ENCODE assay signal across 21 cellular contexts in genomic region chr2:177771191-177771590, GRCh38.
"Had no signal": no experiment of that assay in that cellular context is flagged by ENCODE, and none has a peak within 500 bp of the region (broad histone marks: within the 10 kb centered on the region; RNA-seq: fewer than 3 reads in every experiment).

No MANE protein-coding gene starts in this region.

- H3K27ac Mint-ChIP-seq: activated CD8-positive, alpha-beta memory T cell treated with anti-CD3 and anti-CD28 coated beads, Interleukin-2, amount 10 ng/mL, durations not matched to agents 7 days and 5 days; activated naive CD4-positive, alpha-beta T cell treated with anti-CD3 and anti-CD28 coated beads, Interleukin-2, amount 50 U/mL, for 72 hours; activated T-cell treated with anti-CD3 and anti-CD28 coated beads, Interleukin-2, amount 50 U/mL, for 24 hours; naive B cell had no signal

- FAIRE-seq: endometrium, TTC549 had no signal

- H3K27me3 ChIP-seq: esophagus squamous epithelium, heart right ventricle, testis, upper lobe of right lung had no signal

- H3K4me3 ChIP-seq: esophagus squamous epithelium, heart right ventricle, lower lobe of right lung, testis, upper lobe of right lung had no signal

- H3K4me1 Mint-ChIP-seq: naive B cell had no signal

- H3K4me3 Mint-ChIP-seq: activated CD8-positive, alpha-beta memory T cell treated with anti-CD3 and anti-CD28 coated beads, Interleukin-2, amount 10 ng/mL, durations not matched to agents 7 days and 5 days; activated T-cell treated with anti-CD3 and anti-CD28 coated beads, Interleukin-2, amount 50 U/mL, for 24 hours; naive B cell had no signal

- H3K27ac ChIP-seq: esophagus squamous epithelium, heart right ventricle, lower lobe of right lung, testis, upper lobe of right lung had no signal

- H3K4me1 ChIP-seq: esophagus squamous epithelium, heart right ventricle, lower lobe of right lung, testis, upper lobe of right lung had no signal

- H3K9me3 Mint-ChIP-seq: activated naive CD4-positive, alpha-beta T cell treated with anti-CD3 and anti-CD28 coated beads, Interleukin-2, amount 50 U/mL, for 72 hours; activated T-cell treated with anti-CD3 and anti-CD28 coated beads, Interleukin-2, amount 50 U/mL, for 24 hours had no signal

- H3K36me3 ChIP-seq: esophagus squamous epithelium, heart right ventricle, lower lobe of right lung, upper lobe of right lung had no signal

- H3K9me3 ChIP-seq: esophagus squamous epithelium, lower lobe of right lung, testis, upper lobe of right lung had no signal

- DNase-seq: activated CD4-positive, alpha-beta T cell treated with anti-CD3 and anti-CD28 coated beads, Interleukin-2, amount 50 U/mL, for 4 hours; activated CD8-positive, alpha-beta memory T cell treated with anti-CD3 and anti-CD28 coated beads, Interleukin-2, amount 10 ng/mL, durations not matched to agents 7 days and 5 days; activated effector memory CD4-positive, alpha-beta T cell treated with anti-CD3 and anti-CD28 coated beads, Interleukin-2, amount 50 U/mL, for 16 hours; activated T-cell treated with anti-CD3 and anti-CD28 coated beads, Interleukin-2, amount 50 U/mL, for 24 hours; amygdala; esophagus squamous epithelium; foreskin fibroblast; heart right ventricle; lower lobe of right lung; naive B cell; posterior cingulate gyrus; stimulated activated CD4-positive, alpha-beta T cell treated with anti-CD3 and anti-CD28 coated beads, Interleukin-4, amount 100 ng/mL, for 1 hour; stimulated activated CD8-positive, alpha-beta memory T cell treated with anti-CD3 and anti-CD28 coated beads, Interleukin-4, amount 100 ng/mL, for 48 hours; stimulated activated naive CD8-positive, alpha-beta T cell treated with anti-CD3 and anti-CD28 coated beads, Interleukin-15, Interleukin-2, amounts not matched to agents 100 U/mL and 50 U/mL, for 24 hours; T-helper 2 cell; testis; upper lobe of right lung had no signal

- ATAC-seq: activated CD8-positive, alpha-beta memory T cell treated with anti-CD3 and anti-CD28 coated beads, Interleukin-2, amount 10 ng/mL, durations not matched to agents 7 days and 5 days; activated naive CD4-positive, alpha-beta T cell treated with anti-CD3 and anti-CD28 coated beads, Interleukin-2, amount 50 U/mL, for 72 hours; lower lobe of right lung; sciatic nerve; stimulated activated naive CD8-positive, alpha-beta T cell treated with anti-CD3 and anti-CD28 coated beads, Interleukin-15, Interleukin-2, amounts not matched to agents 100 U/mL and 50 U/mL, for 24 hours; upper lobe of right lung had no signal

- H3K36me3 Mint-ChIP-seq: activated CD8-positive, alpha-beta memory T cell treated with anti-CD3 and anti-CD28 coated beads, Interleukin-2, amount 10 ng/mL, durations not matched to agents 7 days and 5 days; activated naive CD4-positive, alpha-beta T cell treated with anti-CD3 and anti-CD28 coated beads, Interleukin-2, amount 50 U/mL, for 72 hours; naive B cell had no signal
